32 cellular contexts compared by ENCODE assay signal in the genomic region with DNA sequence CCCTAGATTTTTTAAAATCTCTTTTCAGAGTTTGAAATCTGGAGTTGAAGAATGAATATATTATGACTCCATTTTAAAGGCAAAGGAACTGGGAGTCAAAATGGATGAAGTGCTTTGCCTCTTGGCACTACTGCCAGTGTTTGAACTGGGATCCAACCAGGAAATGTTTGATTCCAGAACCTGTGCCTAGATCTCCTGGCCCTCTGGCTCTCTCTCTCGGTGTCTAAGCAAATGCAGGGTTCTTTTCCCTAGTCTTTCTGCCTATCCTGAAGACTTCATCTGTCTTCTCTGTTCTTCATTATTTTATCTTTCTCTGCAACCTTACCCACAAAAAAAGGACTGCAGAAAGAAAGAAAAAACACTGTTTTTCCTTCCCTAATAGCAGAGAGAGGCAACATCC. TPM values are rescaled to one million over a fixed set of nuclear protein-coding genes. Genes with fewer than 3 reads are reported as not detected.
A peak's percentile ranks its signal among the peaks of the same experiment; 100 is the strongest.
DNase-seq lines count a peak whose midpoint lies in the region; ATAC-seq and TF ChIP-seq lines count a peak whose summit lies in the region.
"Had no signal": no experiment of that assay in that cellular context is flagged by ENCODE, and none has a peak within 500 bp of the region (broad histone marks: within the 10 kb centered on the region; RNA-seq: fewer than 3 reads in every experiment).

No MANE protein-coding gene starts in this region.

- H3K9me3 ChIP-seq in CD8-positive, alpha-beta T cell (ENCODE audit: low read length) = no peaks in the 10 kb centered on the region
- H3K9me3 ChIP-seq in naive thymus-derived CD4-positive, alpha-beta T cell (ENCODE audit: control insufficient read depth in 2 of 3, low read length in 3 of 3) = no peaks in the 10 kb centered on the region
- H3K9me3 ChIP-seq: lower lobe of right lung, MG63, mucosa of descending colon, ovary, upper lobe of left lung had no signal

- H3K9me3 Mint-ChIP-seq in activated T-cell treated with anti-CD3 and anti-CD28 coated beads, Interleukin-2, amount 50 U/mL, for 24 hours = no peaks in the 10 kb centered on the region
- H3K9me3 Mint-ChIP-seq in CD8-positive, alpha-beta T cell = no peaks in the 10 kb centered on the region
- H3K9me3 Mint-ChIP-seq in activated T-helper 17 cell treated with anti-CD3 and anti-CD28 coated beads, Interleukin-2, amount 50 U/mL, for 72 hours = no peaks in the 10 kb centered on the region
- peaks cover 0 to 14% (median 0%) of the 10 kb centered on the region in 11 donors for H3K9me3 Mint-ChIP-seq in naive thymus-derived CD4-positive, alpha-beta T cell

- no peaks in the 10 kb centered on the region for H3K27me3 ChIP-seq in CD8-positive, alpha-beta T cell (ENCODE audit: insufficient read depth, low read length)
- H3K27me3 ChIP-seq in naive thymus-derived CD4-positive, alpha-beta T cell (ENCODE audit: control insufficient read depth in 2 of 2, insufficient read depth in 2 of 2, low read length in 2 of 2) = no peaks in the 10 kb centered on the region
- H3K27me3 ChIP-seq: BLaER1, cardiac muscle cell, MG63, ovary, upper lobe of left lung had no signal

- peaks cover 67% of the 10 kb centered on the region for H3K36me3 Mint-ChIP-seq in activated T-cell treated with anti-CD3 and anti-CD28 coated beads, Interleukin-2, amount 50 U/mL, for 24 hours (ENCODE audit: low read depth)
- peaks cover 54% of the 10 kb centered on the region for H3K36me3 Mint-ChIP-seq in CD8-positive, alpha-beta T cell
- peaks cover 84% of the 10 kb centered on the region for H3K36me3 Mint-ChIP-seq in activated T-helper 17 cell treated with anti-CD3 and anti-CD28 coated beads, Interleukin-2, amount 50 U/mL, for 72 hours (ENCODE audit: low read depth)
- H3K36me3 Mint-ChIP-seq in naive thymus-derived CD4-positive, alpha-beta T cell = peaks cover 5 to 41% (median 37%) of the 10 kb centered on the region in 5 donors

- H3K4me3 ChIP-seq in CD8-positive, alpha-beta T cell (ENCODE audit: low read depth, low read length) = peak overlapping the region; percentile 3
- no peak overlapping the region for H3K4me3 ChIP-seq in naive thymus-derived CD4-positive, alpha-beta T cell (ENCODE audit: low read length)
- H3K4me3 ChIP-seq: BLaER1, cardiac muscle cell, lower lobe of right lung, MG63, mucosa of descending colon, ovary, skin epidermis, upper lobe of left lung had no signal

- ATAC-seq in CD8-positive, alpha-beta T cell = no peak
- ATAC-seq in activated T-helper 17 cell treated with anti-CD3 and anti-CD28 coated beads, Interleukin-2, amount 50 U/mL, for 72 hours (replicated peaks) = no peak
- no peak for ATAC-seq in naive thymus-derived CD4-positive, alpha-beta T cell
- ATAC-seq: esophagus mucosa, HCT116, lower lobe of right lung, mucosa of descending colon had no signal

- TF ChIP-seq CTCF in CD8-positive, alpha-beta T cell (IDR thresholded peaks at IDR 0.05) = no peak

- peak overlapping the region; percentile 9 for H3K27ac ChIP-seq in CD8-positive, alpha-beta T cell (ENCODE audit: low read depth, low read length)
- peak overlapping the region; percentile 91 for H3K27ac ChIP-seq in naive thymus-derived CD4-positive, alpha-beta T cell (ENCODE audit: low read depth, low read length)
- H3K27ac ChIP-seq: BLaER1, cardiac muscle cell, lower lobe of right lung, ovary, RWPE1 had no signal

- H3K27ac Mint-ChIP-seq in activated T-cell treated with anti-CD3 and anti-CD28 coated beads, Interleukin-2, amount 50 U/mL, for 24 hours = peak overlapping the region; percentile 90
- H3K27ac Mint-ChIP-seq in CD8-positive, alpha-beta T cell = peak overlapping the region; percentile 43
- peak overlapping the region; percentile 1 for H3K27ac Mint-ChIP-seq in activated T-helper 17 cell treated with anti-CD3 and anti-CD28 coated beads, Interleukin-2, amount 50 U/mL, for 72 hours
- peak overlapping the region; percentile 53 to 100 (median 93) for H3K27ac Mint-ChIP-seq in naive thymus-derived CD4-positive, alpha-beta T cell
- H3K27ac Mint-ChIP-seq: endodermal cell, nephron progenitor cell had no signal

- no peaks in the 10 kb centered on the region for H3K27me3 Mint-ChIP-seq in activated T-cell treated with anti-CD3 and anti-CD28 coated beads, Interleukin-2, amount 50 U/mL, for 24 hours
- H3K27me3 Mint-ChIP-seq in CD8-positive, alpha-beta T cell (ENCODE audit: low read depth) = no peaks in the 10 kb centered on the region
- H3K27me3 Mint-ChIP-seq in activated T-helper 17 cell treated with anti-CD3 and anti-CD28 coated beads, Interleukin-2, amount 50 U/mL, for 72 hours = no peaks in the 10 kb centered on the region
- no peaks in the 10 kb centered on the region for H3K27me3 Mint-ChIP-seq in naive thymus-derived CD4-positive, alpha-beta T cell

- H3K4me3 Mint-ChIP-seq in activated T-cell treated with anti-CD3 and anti-CD28 coated beads, Interleukin-2, amount 50 U/mL, for 24 hours = no peak overlapping the region
- peak overlapping the region; percentile 43 for H3K4me3 Mint-ChIP-seq in CD8-positive, alpha-beta T cell
- no peak overlapping the region for H3K4me3 Mint-ChIP-seq in activated T-helper 17 cell treated with anti-CD3 and anti-CD28 coated beads, Interleukin-2, amount 50 U/mL, for 72 hours
- peak overlapping the region in 9 of 10 donors; percentile 63 to 99 (median 76) for H3K4me3 Mint-ChIP-seq in naive thymus-derived CD4-positive, alpha-beta T cell
- H3K4me3 Mint-ChIP-seq: endodermal cell, nephron progenitor cell had no signal

- CTCF ChIA-PET in CD8-positive, alpha-beta T cell (lab: Charles Lee) = no interaction called here
- CTCF ChIA-PET in naive thymus-derived CD4-positive, alpha-beta T cell (lab: Charles Lee) = no interaction called here

- intact Hi-C loops in CD8-positive, alpha-beta T cell (cut with DNase I, micrococcal nuclease) = loop anchor here in 1 of 2 experiments (1.0 kb wide), 1 partner anchor 7 kb away; no protein-coding TSS in a partner anchor
- intact Hi-C loops in naive thymus-derived CD4-positive, alpha-beta T cell (cut with micrococcal nuclease) = no loop called here

- POLR2A ChIA-PET in CD8-positive, alpha-beta T cell (lab: Charles Lee) = interaction anchor here (0.6 to 7.0 kb wide), 2 partner anchors 16 to 34 kb away, joined by 3 to 66 read pairs; partner anchors contain the start of gene BTG1
- POLR2A ChIA-PET in naive thymus-derived CD4-positive, alpha-beta T cell (lab: Charles Lee) = interaction anchor here (0.7 to 12.8 kb wide), 4 partner anchors 16 to 250 kb away, joined by 3 to 261 read pairs (median 15); partner anchors contain the start of gene BTG1

- peaks cover 92% of the 10 kb centered on the region for H3K4me1 ChIP-seq in CD8-positive, alpha-beta T cell (ENCODE audit: insufficient read depth, low read length)
- peaks cover 28 to 79% of the 10 kb centered on the region in 2 donors for H3K4me1 ChIP-seq in naive thymus-derived CD4-positive, alpha-beta T cell (ENCODE audit: control insufficient read depth in 2 of 2, insufficient read depth in 2 of 2, low read length in 2 of 2)

- DNase-seq in activated T-cell treated with anti-CD3 and anti-CD28 coated beads, Interleukin-2, amount 50 U/mL, for 24 hours = no peak
- DNase-seq in activated T-cell treated with anti-CD3 and anti-CD28 coated beads for 4 hours (no peak), MV-4-11 (lab: John Stamatoyannopoulos, UW) (no peak), OCI-M2 (lab: John Stamatoyannopoulos, UW; ENCODE audit: unreplicated experiment) (no peak)
- DNase-seq in CD8-positive, alpha-beta T cell = no peak
- DNase-seq in naive thymus-derived CD4-positive, alpha-beta T cell = no peak
- DNase-seq: activated CD4-positive, alpha-beta T cell treated with anti-CD3 and anti-CD28 coated beads, Interleukin-2, amount 50 U/mL, for 1 hour; activated CD8-positive, alpha-beta memory T cell treated with anti-CD3 and anti-CD28 coated beads, Interleukin-2, amount 50 U/mL, for 48 hours; activated effector memory CD4-positive, alpha-beta T cell treated with anti-CD3 and anti-CD28 coated beads, Interleukin-2, amount 50 U/mL, for 16 hours; anterior cingulate cortex; endodermal cell; foreskin fibroblast; head of caudate nucleus; KBM-7; lower lobe of right lung; MG63; mucosa of descending colon; NCI-H1417; NCI-H2081 treated with DMSO at 0.1 percent for 48 hours; NCI-H748 treated with DMSO at 0.1 percent for 48 hours; nephron progenitor cell; ovary; stimulated activated CD4-positive, alpha-beta T cell treated with anti-CD3 and anti-CD28 coated beads, Interleukin-1b, Interleukin-23, amount 100 ng/mL, for 48 hours; stimulated activated CD8-positive, alpha-beta memory T cell treated with anti-CD3 and anti-CD28 coated beads, Interleukin-4, amount 100 ng/mL, for 48 hours; upper lobe of left lung had no signal

- H3K36me3 ChIP-seq in CD8-positive, alpha-beta T cell (ENCODE audit: insufficient read depth, low read length) = no peaks in the 10 kb centered on the region
- H3K36me3 ChIP-seq in naive thymus-derived CD4-positive, alpha-beta T cell (ENCODE audit: control insufficient read depth in 2 of 3, insufficient read depth in 3 of 3, low read length in 3 of 3) = no peaks in the 10 kb centered on the region
- H3K36me3 ChIP-seq: cardiac muscle cell, lower lobe of right lung, ovary, upper lobe of left lung had no signal

- peaks cover 87% of the 10 kb centered on the region for H3K4me1 Mint-ChIP-seq in activated T-cell treated with anti-CD3 and anti-CD28 coated beads, Interleukin-2, amount 50 U/mL, for 24 hours (ENCODE audit: low read depth)
- peaks cover 84% of the 10 kb centered on the region for H3K4me1 Mint-ChIP-seq in CD8-positive, alpha-beta T cell (ENCODE audit: low read depth)
- H3K4me1 Mint-ChIP-seq in activated T-helper 17 cell treated with anti-CD3 and anti-CD28 coated beads, Interleukin-2, amount 50 U/mL, for 72 hours = peaks cover 48% of the 10 kb centered on the region
- peaks cover 64 to 100% (median 89%) of the 10 kb centered on the region in 7 donors for H3K4me1 Mint-ChIP-seq in naive thymus-derived CD4-positive, alpha-beta T cell

RNA-seq across cellular contexts. Expression of gene BTG1, which starts 17.0 kb away (rescaled TPM):
- 1,000 to 10,000 TPM; 1,847 to 1,850 TPM for total RNA-seq in CD8-positive, alpha-beta T cell
- 100 to 1,000 TPM; 131 to 648 TPM for total RNA-seq in activated T-helper 17 cell treated with anti-CD3 and anti-CD28 coated beads, Interleukin-2, amount 50 U/mL, for 72 hours
- 1,000 to 10,000 TPM in 2 of 5 experiments, 100 to 1,000 TPM in 3; 188 to 1,246 (median 571) TPM for total RNA-seq in naive thymus-derived CD4-positive, alpha-beta T cell
- polyA plus RNA-seq in naive thymus-derived CD4-positive, alpha-beta T cell = 100 to 1,000 TPM; 479 to 649 TPM

Comparison
In these comparisons a context has a peak if more than half of its experiments do, and no peak if none do; other contexts are left out.
1. H3K27ac Mint-ChIP-seq: peak in every context shown above with its lines; median percentile 93 in naive thymus-derived CD4-positive, alpha-beta T cell; 90 in activated T-cell treated with anti-CD3 and anti-CD28 coated beads, Interleukin-2, amount 50 U/mL, for 24 hours; 43 in CD8-positive, alpha-beta T cell; 1 in activated T-helper 17 cell treated with anti-CD3 and anti-CD28 coated beads, Interleukin-2, amount 50 U/mL, for 72 hours.
2. H3K4me3 Mint-ChIP-seq: peak in CD8-positive, alpha-beta T cell (single experiment) and naive thymus-derived CD4-positive, alpha-beta T cell (9 of 10); none in activated T-cell treated with anti-CD3 and anti-CD28 coated beads, Interleukin-2, amount 50 U/mL, for 24 hours (single experiment) and activated T-helper 17 cell treated with anti-CD3 and anti-CD28 coated beads, Interleukin-2, amount 50 U/mL, for 72 hours (single experiment).